ENCODE assay signal across 8 cellular contexts in the genomic region with DNA sequence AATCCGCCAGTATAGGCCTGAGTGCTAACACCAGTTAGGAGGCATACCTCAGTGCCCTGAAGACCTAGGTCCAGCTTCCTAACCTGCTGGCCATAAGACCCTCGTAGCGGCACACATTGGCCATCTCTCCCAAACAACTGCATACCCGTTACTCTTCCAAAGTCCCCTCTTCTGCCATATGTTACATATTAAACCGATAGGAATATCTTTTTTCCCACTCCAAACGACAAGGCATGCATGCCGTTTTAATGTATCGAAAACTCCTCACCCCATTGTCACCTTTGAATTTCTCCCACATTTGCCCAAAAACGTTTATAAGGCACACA. TPM values are rescaled to one million over a fixed set of nuclear protein-coding genes. Genes with fewer than 3 reads are reported as not detected.
DNase-seq lines count a peak whose midpoint lies in the region; ATAC-seq and TF ChIP-seq lines count a peak whose summit lies in the region.

No MANE protein-coding gene starts in this region.

- no peak overlapping the region for H3K27ac Mint-ChIP-seq in activated CD4-positive, alpha-beta T cell treated with anti-CD3 and anti-CD28 coated beads, Interleukin-2, amount 10 ng/mL, durations not matched to agents 7 days and 5 days
- no peak overlapping the region for H3K27ac Mint-ChIP-seq in activated CD4-positive, alpha-beta T cell treated with anti-CD3 and anti-CD28 coated beads for 36 hours
- peak overlapping the region; percentile 39 for H3K27ac Mint-ChIP-seq in glutamatergic neuron (ENCODE audit: unreplicated experiment)
- no peak overlapping the region for H3K27ac Mint-ChIP-seq in stimulated activated effector memory CD8-positive, alpha-beta T cell treated with anti-CD3 and anti-CD28 coated beads, Interleukin-12 subunit alpha, Interleukin-12 subunit beta, amount 100 ng/mL, for 72 hours

- no peak for DNase-seq in activated CD4-positive, alpha-beta T cell treated with anti-CD3 and anti-CD28 coated beads, Interleukin-2, amount 10 ng/mL, durations not matched to agents 7 days and 5 days
- DNase-seq in activated CD4-positive, alpha-beta T cell treated with anti-CD3 and anti-CD28 coated beads for 36 hours, result no peak
- DNase-seq in WERI-Rb-1 (no peak), glutamatergic neuron (no peak), NCI-H2171 treated with DMSO at 0.1 percent for 48 hours (lab: John Stamatoyannopoulos, UW) (no peak), posterior cingulate gyrus (no peak), anterior cingulate cortex (lab: John Stamatoyannopoulos, UW) (no peak)
- DNase-seq in stimulated activated effector memory CD8-positive, alpha-beta T cell treated with anti-CD3 and anti-CD28 coated beads, Interleukin-12 subunit alpha, Interleukin-12 subunit beta, amount 100 ng/mL, for 72 hours (ENCODE audit: low spot score in 2 of 2), result no peak

- no peaks in the 10 kb centered on the region for H3K9me3 ChIP-seq in WERI-Rb-1 (ENCODE audit: severe bottlenecking)

- peaks cover 13% of the 10 kb centered on the region for H3K36me3 ChIP-seq in WERI-Rb-1

- peak overlapping the region; percentile 79 for H3K4me3 Mint-ChIP-seq in activated CD4-positive, alpha-beta T cell treated with anti-CD3 and anti-CD28 coated beads, Interleukin-2, amount 10 ng/mL, durations not matched to agents 7 days and 5 days
- H3K4me3 Mint-ChIP-seq in activated CD4-positive, alpha-beta T cell treated with anti-CD3 and anti-CD28 coated beads for 36 hours, result no peak overlapping the region
- peak overlapping the region; percentile 88 for H3K4me3 Mint-ChIP-seq in glutamatergic neuron (ENCODE audit: unreplicated experiment)
- peak overlapping the region; percentile 73 for H3K4me3 Mint-ChIP-seq in stimulated activated effector memory CD8-positive, alpha-beta T cell treated with anti-CD3 and anti-CD28 coated beads, Interleukin-12 subunit alpha, Interleukin-12 subunit beta, amount 100 ng/mL, for 72 hours

- intact Hi-C loops in activated CD4-positive, alpha-beta T cell treated with anti-CD3 and anti-CD28 coated beads for 36 hours (cut with DNase I, micrococcal nuclease), result no loop called here
- intact Hi-C loops in posterior cingulate gyrus (cut with DNase I), result no loop called here

- ATAC-seq in activated CD4-positive, alpha-beta T cell treated with anti-CD3 and anti-CD28 coated beads for 36 hours, result no peak
- no peak for ATAC-seq in stimulated activated effector memory CD8-positive, alpha-beta T cell treated with anti-CD3 and anti-CD28 coated beads, Interleukin-12 subunit alpha, Interleukin-12 subunit beta, amount 100 ng/mL, for 72 hours

- CTCF ChIA-PET in activated CD4-positive, alpha-beta T cell treated with anti-CD3 and anti-CD28 coated beads, Interleukin-2, amount 10 ng/mL, durations not matched to agents 7 days and 5 days (lab: Charles Lee), result no interaction called here
- CTCF ChIA-PET in activated CD4-positive, alpha-beta T cell treated with anti-CD3 and anti-CD28 coated beads for 36 hours (lab: Charles Lee), result no interaction called here

- H3K4me1 Mint-ChIP-seq in activated CD4-positive, alpha-beta T cell treated with anti-CD3 and anti-CD28 coated beads, Interleukin-2, amount 10 ng/mL, durations not matched to agents 7 days and 5 days, result peaks cover 30% of the 10 kb centered on the region
- peaks cover 28% of the 10 kb centered on the region for H3K4me1 Mint-ChIP-seq in activated CD4-positive, alpha-beta T cell treated with anti-CD3 and anti-CD28 coated beads for 36 hours
- peaks cover 3% of the 10 kb centered on the region for H3K4me1 Mint-ChIP-seq in glutamatergic neuron (ENCODE audit: low read depth, unreplicated experiment)
- peaks cover 24% of the 10 kb centered on the region for H3K4me1 Mint-ChIP-seq in stimulated activated effector memory CD8-positive, alpha-beta T cell treated with anti-CD3 and anti-CD28 coated beads, Interleukin-12 subunit alpha, Interleukin-12 subunit beta, amount 100 ng/mL, for 72 hours

- no peaks in the 10 kb centered on the region for H3K9me3 Mint-ChIP-seq in activated CD4-positive, alpha-beta T cell treated with anti-CD3 and anti-CD28 coated beads, Interleukin-2, amount 10 ng/mL, durations not matched to agents 7 days and 5 days
- H3K9me3 Mint-ChIP-seq in activated CD4-positive, alpha-beta T cell treated with anti-CD3 and anti-CD28 coated beads for 36 hours (ENCODE audit: low read depth), result no peaks in the 10 kb centered on the region
- peaks cover 8% of the 10 kb centered on the region for H3K9me3 Mint-ChIP-seq in glutamatergic neuron (ENCODE audit: unreplicated experiment)
- H3K9me3 Mint-ChIP-seq in stimulated activated effector memory CD8-positive, alpha-beta T cell treated with anti-CD3 and anti-CD28 coated beads, Interleukin-12 subunit alpha, Interleukin-12 subunit beta, amount 100 ng/mL, for 72 hours, result no peaks in the 10 kb centered on the region

- H3K4me3 ChIP-seq in WERI-Rb-1 (ENCODE audit: low read depth, low read length), result peak overlapping the region; percentile 72

- H3K27me3 ChIP-seq in WERI-Rb-1 (ENCODE audit: insufficient read depth, low read depth, severe bottlenecking), result no peaks in the 10 kb centered on the region

- peaks cover 7% of the 10 kb centered on the region for H3K36me3 Mint-ChIP-seq in activated CD4-positive, alpha-beta T cell treated with anti-CD3 and anti-CD28 coated beads, Interleukin-2, amount 10 ng/mL, durations not matched to agents 7 days and 5 days (ENCODE audit: low read depth)
- peaks cover 3% of the 10 kb centered on the region for H3K36me3 Mint-ChIP-seq in activated CD4-positive, alpha-beta T cell treated with anti-CD3 and anti-CD28 coated beads for 36 hours (ENCODE audit: low read depth)
- no peaks in the 10 kb centered on the region for H3K36me3 Mint-ChIP-seq in glutamatergic neuron (ENCODE audit: unreplicated experiment)
- H3K36me3 Mint-ChIP-seq in stimulated activated effector memory CD8-positive, alpha-beta T cell treated with anti-CD3 and anti-CD28 coated beads, Interleukin-12 subunit alpha, Interleukin-12 subunit beta, amount 100 ng/mL, for 72 hours, result no peaks in the 10 kb centered on the region

- peaks cover 16% of the 10 kb centered on the region for H3K27me3 Mint-ChIP-seq in activated CD4-positive, alpha-beta T cell treated with anti-CD3 and anti-CD28 coated beads, Interleukin-2, amount 10 ng/mL, durations not matched to agents 7 days and 5 days
- H3K27me3 Mint-ChIP-seq in activated CD4-positive, alpha-beta T cell treated with anti-CD3 and anti-CD28 coated beads for 36 hours, result peaks cover 4% of the 10 kb centered on the region
- H3K27me3 Mint-ChIP-seq in glutamatergic neuron (ENCODE audit: unreplicated experiment), result peaks cover 11% of the 10 kb centered on the region

- H3K27ac ChIP-seq in WERI-Rb-1, result no peak overlapping the region

- no peak for TF ChIP-seq CTCF in WERI-Rb-1 (IDR thresholded peaks at IDR 0.05; ENCODE audit: low read depth, low read length)
- no peak for TF ChIP-seq CTCF in glutamatergic neuron (IDR thresholded peaks at IDR 0.05; ENCODE audit: partially characterized antibody, unreplicated experiment)

- POLR2A ChIA-PET in activated CD4-positive, alpha-beta T cell treated with anti-CD3 and anti-CD28 coated beads, Interleukin-2, amount 10 ng/mL, durations not matched to agents 7 days and 5 days (lab: Charles Lee), result no interaction called here
- POLR2A ChIA-PET in activated CD4-positive, alpha-beta T cell treated with anti-CD3 and anti-CD28 coated beads for 36 hours (lab: Charles Lee), result no interaction called here

RNA-seq across cellular contexts. Expression of gene AXIN2, which starts 0.7 kb away (rescaled TPM):
- 10 to 100 TPM; 12.7 to 13.4 TPM for total RNA-seq in activated CD4-positive, alpha-beta T cell treated with anti-CD3 and anti-CD28 coated beads, Interleukin-2, amount 10 ng/mL, durations not matched to agents 7 days and 5 days
- 1 to 10 TPM; 2.6 to 3.0 TPM for total RNA-seq in activated CD4-positive, alpha-beta T cell treated with anti-CD3 and anti-CD28 coated beads for 36 hours
- total RNA-seq in glutamatergic neuron (ENCODE audit: unreplicated experiment), result 26.5 TPM
